Comparison of ENCODE assay signal across 8 cellular contexts in the genomic region with DNA sequence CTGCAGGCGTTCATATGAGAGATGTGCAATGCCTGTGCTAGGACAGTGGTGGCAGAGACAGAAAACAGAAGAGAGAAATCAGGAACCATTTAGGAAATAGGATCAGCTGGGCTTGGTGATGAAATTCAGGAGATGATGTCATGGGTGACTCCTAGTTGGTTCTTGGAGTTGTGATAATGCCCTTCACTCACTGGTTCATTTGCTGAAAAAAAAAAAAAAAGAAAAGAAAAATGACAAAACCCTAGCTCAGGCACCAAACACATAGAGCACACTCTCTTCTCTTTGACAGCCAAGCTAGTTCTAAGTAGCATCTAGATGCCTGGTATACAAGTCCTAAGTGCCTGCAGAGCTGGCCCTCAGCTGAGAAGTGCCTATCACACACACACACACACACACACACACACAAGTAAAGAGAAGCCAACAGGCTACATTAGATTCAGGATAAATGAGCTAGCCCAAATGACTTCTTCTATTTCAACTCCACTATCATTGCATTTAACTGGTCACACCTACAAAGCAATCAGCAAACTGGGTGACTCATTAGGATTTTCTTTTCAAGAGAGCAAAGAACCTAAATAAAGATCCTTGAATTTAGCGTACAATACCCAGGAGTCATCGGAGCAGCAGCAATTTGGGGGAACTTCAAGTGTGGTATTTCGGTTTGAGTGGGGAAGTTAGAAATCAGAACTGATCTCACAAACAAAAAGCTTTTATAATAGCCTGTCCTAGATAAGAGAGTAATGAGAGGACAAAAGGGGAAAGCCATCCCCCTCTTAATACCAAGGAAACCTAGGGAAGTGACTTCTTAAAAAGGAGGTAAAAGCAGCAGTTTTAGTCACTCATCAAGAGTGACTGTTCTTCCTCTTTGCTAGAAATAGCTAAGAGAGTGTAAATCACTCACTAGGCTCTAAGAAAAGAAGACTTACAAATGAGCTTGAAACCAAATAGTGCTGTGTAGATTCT.
DNase-seq lines count a peak whose midpoint lies in the region; ATAC-seq, FAIRE-seq and TF ChIP-seq lines count a peak whose summit lies in the region.

No MANE protein-coding gene starts in this region.

- H3K27ac ChIP-seq in SK-N-SH (ENCODE audit: low read depth in 2 of 2, low read length in 1 of 2): peak overlapping the region; percentile 72 to 90; a peak in 3 of 4 replicates
- peak overlapping the region; percentile 29 for H3K27ac ChIP-seq in keratinocyte (ENCODE audit: control insufficient read depth, insufficient read depth, low read length)

- peaks cover 34% of the 10 kb centered on the region for H3F3A ChIP-seq in SK-N-SH (replicated peaks; ENCODE audit: insufficient read depth)

- H3K4me3 ChIP-seq in SK-N-SH (ENCODE audit: low read depth in 2 of 2, low read length in 1 of 2) (no peak overlapping the region), keratinocyte (ENCODE audit: control insufficient read depth in 2 of 3, extremely low read depth in 1 of 3, insufficient read depth in 2 of 3, low read depth in 1 of 3, low read length in 3 of 3) (peak overlapping the region in 1 of 3 experiments; percentile 1)

- H3K9me2 ChIP-seq in SK-N-SH: no peaks in the 10 kb centered on the region

- peak overlapping the region; percentile 50; the same call in 1 of the 2 replicates for H3K9ac ChIP-seq in SK-N-SH
- H3K9ac ChIP-seq in keratinocyte (ENCODE audit: control insufficient read depth, extremely low read depth, insufficient read depth, low read length): no peak overlapping the region

- H3K27me3 ChIP-seq in SK-N-SH (ENCODE audit: insufficient read depth): no peaks in the 10 kb centered on the region
- no peaks in the 10 kb centered on the region for H3K27me3 ChIP-seq in keratinocyte (ENCODE audit: control insufficient read depth, extremely low read depth, insufficient read depth, low read length)

- no peak for TF ChIP-seq RAD21 in SK-N-SH (IDR thresholded peaks at IDR 0.05; ENCODE audit: low read length)

- H4K20me1 ChIP-seq in SK-N-SH (ENCODE audit: insufficient read depth) (no peaks in the 10 kb centered on the region), keratinocyte (ENCODE audit: control insufficient read depth, extremely low read depth, insufficient read depth, low read length) (no peaks in the 10 kb centered on the region)

- no peak for TF ChIP-seq EP300 in SK-N-SH (IDR thresholded peaks at IDR 0.05; ENCODE audit: borderline replicate concordance in 1 of 2, low read depth in 1 of 2, low read length in 1 of 2)

- H2AFZ ChIP-seq in SK-N-SH (ENCODE audit: low read depth) (peak overlapping the region; percentile 15; the same call in 1 of the 2 replicates), keratinocyte (ENCODE audit: control insufficient read depth, low read length) (no peak overlapping the region)

- peak; percentile 10 for DNase-seq in AG08396 (ENCODE audit: low spot score)
- no peak for DNase-seq in SK-N-SH
- DNase-seq in keratinocyte (ENCODE audit: low read depth, low spot score): no peak
- no peak for DNase-seq in activated CD8-positive, alpha-beta memory T cell treated with anti-CD3 and anti-CD28 coated beads, Interleukin-2, amount 50 U/mL, for 4 hours
- DNase-seq in HPDE6-E6E7 (ENCODE audit: extremely low spot score): no peak
- no peak for DNase-seq in epidermal melanocyte (ENCODE audit: insufficient read length, low spot score)

- H3K4me1 ChIP-seq in SK-N-SH (ENCODE audit: control insufficient read depth in 1 of 2, insufficient read depth in 2 of 2, low read depth in 1 of 2, low read length in 1 of 2) (peaks cover 4 to 18% of the 10 kb centered on the region in 2 experiments), keratinocyte (ENCODE audit: control insufficient read depth, extremely low read depth, insufficient read depth, low read length) (peaks cover 39% of the 10 kb centered on the region)

- peaks cover 44% of the 10 kb centered on the region for H3K79me2 ChIP-seq in SK-N-SH (ENCODE audit: insufficient read depth)
- H3K79me2 ChIP-seq in keratinocyte (ENCODE audit: control insufficient read depth, insufficient read depth, low read length): no peaks in the 10 kb centered on the region

- ATAC-seq in GM18907 (IDR thresholded peaks at IDR 0.05; ENCODE audit: unreplicated experiment) (peak; percentile 83), HG03064 (IDR thresholded peaks at IDR 0.05; ENCODE audit: low read depth, unreplicated experiment) (peak; percentile 60)

- WGBS in SK-N-SH (ENCODE audit: low lambda C conversion rate): 67% methylated on average over 4 of the region's 4 CpGs

- POLR2A ChIA-PET in SK-N-SH (lab: Yijun Ruan, JAX): no interaction called here

- CTCF ChIA-PET in SK-N-SH (lab: Yijun Ruan, JAX): interaction anchor here (0.6 kb wide), 1 partner anchor 18 kb away, joined by 4 read pairs; no protein-coding TSS in a partner anchor

- H3K9me3 ChIP-seq in SK-N-SH: no peaks in the 10 kb centered on the region
- no peaks in the 10 kb centered on the region for H3K9me3 ChIP-seq in keratinocyte (ENCODE audit: control insufficient read depth, low read depth, low read length)

- TF ChIP-seq CTCF in SK-N-SH (IDR thresholded peaks at IDR 0.05): no peak
- TF ChIP-seq CTCF in keratinocyte (optimal IDR thresholded peaks at IDR 0.05 in 1 of 3, IDR thresholded peaks at IDR 0.05 in 1 of 3, conservative IDR thresholded peaks at IDR 0.05 in 1 of 3; ENCODE audit: extremely low read depth in 1 of 3, insufficient read depth in 2 of 3, low read length in 3 of 3): no peak

- H3K36me3 ChIP-seq in SK-N-SH (replicated peaks in 1 of 2; ENCODE audit: control insufficient read depth in 1 of 2, insufficient read depth in 2 of 2, low read length in 1 of 2) (no peaks in the 10 kb centered on the region), keratinocyte (ENCODE audit: control insufficient read depth in 2 of 2, extremely low read depth in 1 of 2, insufficient read depth in 2 of 2, low read length in 2 of 2) (no peaks in the 10 kb centered on the region)

- dilution Hi-C loops in keratinocyte (cut with MboI; ENCODE audit: extremely low pct_ligation_motif_present, low sequenced_read_pairs): no loop called here

- FAIRE-seq in keratinocyte (lab: Jason Lieb, UNC): peak; percentile 90

- no peaks in the 10 kb centered on the region for H3K9me1 ChIP-seq in keratinocyte (ENCODE audit: control insufficient read depth, extremely low read depth, insufficient read depth, low read length)

- H3K4me2 ChIP-seq in SK-N-SH: peak overlapping the region; percentile 32
- peak overlapping the region; percentile 56 for H3K4me2 ChIP-seq in keratinocyte (ENCODE audit: control insufficient read depth, extremely low read depth, insufficient read depth, low read depth, low read length)

TF ChIP-seq in SK-N-SH, 30 proteins besides CTCF, POLR2A, EP300 and RAD21:
- no peak for TF ChIP-seq RXRA (IDR thresholded peaks at IDR 0.05; ENCODE audit: borderline replicate concordance, low read depth)
- peak; percentile 6; the same call in 1 of the 2 replicates for TF ChIP-seq FOSL2 (IDR thresholded peaks at IDR 0.05; ENCODE audit: borderline replicate concordance, low read depth)
